In the genomic region with DNA sequence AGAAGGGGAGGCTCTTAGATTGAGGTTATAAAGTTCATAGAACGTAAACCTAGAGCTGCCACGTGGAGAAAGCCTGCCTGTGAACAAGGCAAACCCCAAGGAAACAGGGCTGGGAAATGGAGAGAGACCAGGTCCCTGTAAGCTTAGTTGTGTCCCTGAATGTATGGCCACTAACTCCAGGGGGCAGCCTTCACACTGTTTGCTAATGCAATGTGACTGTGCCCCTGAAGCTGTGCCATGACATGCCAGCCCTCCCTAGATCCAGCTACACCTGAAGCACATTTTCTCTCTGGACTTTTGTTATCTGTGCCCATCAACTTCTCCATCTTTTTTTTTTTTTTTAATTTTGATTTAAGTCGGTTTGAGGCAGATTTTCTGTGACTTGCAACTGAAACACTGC, we compare ENCODE assay signal across 2 cellular contexts.
TF ChIP-seq lines count a peak whose summit lies in the region.

No MANE protein-coding gene starts in this region.

TF ChIP-seq in HCT116, 20 proteins besides CTCF, POLR2A, EP300 and RAD21:
- TF ChIP-seq POLR2AphosphoS5 (IDR thresholded peaks at IDR 0.05; ENCODE audit: low read depth, low read length) (no peak), EZH2phosphoT487 (IDR thresholded peaks at IDR 0.05; ENCODE audit: borderline replicate concordance) (no peak), ZFX (IDR thresholded peaks at IDR 0.05) (no peak), CBX3 (IDR thresholded peaks at IDR 0.05; ENCODE audit: low read depth) (no peak)

TF ChIP-seq in SK-N-SH, 30 proteins besides CTCF, POLR2A, EP300 and RAD21 (continued from another document):
- TF ChIP-seq FOXM1 (IDR thresholded peaks at IDR 0.05; ENCODE audit: low read depth) = no peak
- TF ChIP-seq MXI1 (IDR thresholded peaks at IDR 0.05; ENCODE audit: low read depth, low read length) = no peak
- TF ChIP-seq TEAD4 (IDR thresholded peaks at IDR 0.05; ENCODE audit: borderline replicate concordance, insufficient read depth) = no peak
- no peak for TF ChIP-seq NFIC (IDR thresholded peaks at IDR 0.05; ENCODE audit: borderline replicate concordance)
- peak; percentile 42; the same call in 1 of the 2 replicates for TF ChIP-seq SMC3 (IDR thresholded peaks at IDR 0.05; ENCODE audit: low read depth, low read length)
- no peak for TF ChIP-seq SIN3A (IDR thresholded peaks at IDR 0.05; ENCODE audit: borderline replicate concordance, low read depth, low read length)
